In genomic region chrX:47191331-47191730, GRCh38 we compare ENCODE assay signal across 8 cellular contexts. TPM values are rescaled to one million over a fixed set of nuclear protein-coding genes. Genes with fewer than 3 reads are reported as not detected.
DNase-seq lines count a peak whose midpoint lies in the region; ATAC-seq, FAIRE-seq and TF ChIP-seq lines count a peak whose summit lies in the region.

No MANE protein-coding gene starts in this region.

- H3K9me3 ChIP-seq in A549, result no peaks in the 10 kb centered on the region
- H3K9me3 ChIP-seq in HEK293 (ENCODE audit: control insufficient read depth, insufficient read depth, low read depth, low read length), result no peaks in the 10 kb centered on the region
- no peaks in the 10 kb centered on the region for H3K9me3 ChIP-seq in ascending aorta

- TF ChIP-seq POLR2A in A549 (IDR thresholded peaks at IDR 0.05; ENCODE audit: low read length), result no peak

- POLR2A ChIA-PET in A549 (lab: Yijun Ruan, JAX) (interaction anchor here (1.0 to 1.4 kb wide), 3 partner anchors 27 to 291 kb away, joined by 4 to 6 read pairs (median 4); partner anchors contain the start of gene CDK16), HEK293 (lab: Yijun Ruan, JAX) (interaction anchor here (0.7 to 2.4 kb wide), 8 partner anchors 11 to 459 kb away, joined by 3 to 26 read pairs (median 4); partner anchors contain the start of genes ELK1, NDUFB11 and RBM10)

- intact Hi-C loops in ascending aorta (cut with DNase I) (loop anchor here (2.0 to 10.0 kb wide), 5 partner anchors 41 to 463 kb away; partner anchors contain the start of genes ELK1, NDUFB11, RBM10 and USP11), left colon (cut with DNase I, micrococcal nuclease) (loop anchor here in 1 of 2 donors (5.0 kb wide), 2 partner anchors 191 to 331 kb away; no protein-coding TSS in a partner anchor)

- DNase-seq in A549 (ENCODE audit: low read depth in 1 of 2, low spot score in 1 of 2) (no peak), SK-N-DZ (ENCODE audit: low spot score) (peak; percentile 11), ascending aorta (ENCODE audit: low spot score in 2 of 2) (no peak), left colon (peak; percentile 53 to 55), ureter (ENCODE audit: low spot score) (no peak)
- peak; percentile 17 for DNase-seq in stimulated activated CD8-positive, alpha-beta memory T cell treated with anti-CD3 and anti-CD28 coated beads, Interleukin-12 subunit alpha, Interleukin-12 subunit beta, amount 100 ng/mL, for 24 hours (ENCODE audit: extremely low read depth)

- TF ChIP-seq EP300 in A549 (IDR thresholded peaks at IDR 0.05), result no peak

- peaks cover 3 to 26% of the 10 kb centered on the region in 2 experiments; a peak in 2 of 3 replicates for H3K36me3 ChIP-seq in HEK293 (ENCODE audit: control insufficient read depth in 2 of 2, insufficient read depth in 1 of 2, low read length in 2 of 2)
- H3K36me3 ChIP-seq in ascending aorta, result no peaks in the 10 kb centered on the region

- H3K27me3 ChIP-seq in ascending aorta, result no peaks in the 10 kb centered on the region

- ATAC-seq in A549 (peak; percentile 10 to 14; a peak in 3 of 6 replicates), left colon (peak; percentile 14), HG02798 (IDR thresholded peaks at IDR 0.05; ENCODE audit: poor library complexity, unreplicated experiment) (no peak)

- CTCF ChIA-PET in A549 (lab: Yijun Ruan, JAX), result interaction anchor here (0.6 to 3.0 kb wide), 6 partner anchors 9 to 453 kb away, joined by 3 to 16 read pairs (median 4); no protein-coding TSS in a partner anchor
- CTCF ChIA-PET in HEK293 (lab: Yijun Ruan, JAX), result interaction anchor here (0.6 to 2.1 kb wide), 5 partner anchors 180 to 556 kb away, joined by 3 to 11 read pairs (median 5); no protein-coding TSS in a partner anchor

- H3K27ac ChIP-seq in A549, result peak overlapping the region; percentile 83 to 89
- no peak overlapping the region; the same call in 1 of the 2 replicates for H3K27ac ChIP-seq in HEK293 (ENCODE audit: extremely low read depth, low read depth, low read length)
- H3K27ac ChIP-seq in ascending aorta, result no peak overlapping the region

- peak overlapping the region; percentile 86 for H3K4me2 ChIP-seq in A549

- no peak for TF ChIP-seq RAD21 in A549 (conservative IDR thresholded peaks at IDR 0.05 in 1 of 2, IDR thresholded peaks at IDR 0.05 in 1 of 2)

- WGBS in A549 (ENCODE audit: missing lambda C conversion rate), result 20% methylated on average over 24 of the region's 26 CpGs

- H3K4me3 ChIP-seq in A549 (peak overlapping the region; percentile 84), HEK293 (ENCODE audit: low read depth, low read length) (peak overlapping the region; percentile 49), ascending aorta (peak overlapping the region; percentile 53 to 61)

- FAIRE-seq in A549 (lab: Jason Lieb, UNC), result no peak

- TF ChIP-seq CTCF in A549 (IDR thresholded peaks at IDR 0.05), result no peak
- TF ChIP-seq CTCF in HEK293 (tag by site-specific recombination; IDR thresholded peaks at IDR 0.05), result no peak
- no peak for TF ChIP-seq CTCF in ascending aorta (IDR thresholded peaks at IDR 0.05)

- peaks cover 19% of the 10 kb centered on the region for H3K4me1 ChIP-seq in A549
- peaks cover 10% of the 10 kb centered on the region; the same call in 1 of the 2 replicates for H3K4me1 ChIP-seq in HEK293 (ENCODE audit: control insufficient read depth, insufficient read depth, low read length)
- H3K4me1 ChIP-seq in ascending aorta, result peaks cover 9 to 19% of the 10 kb centered on the region in 2 donors

TF ChIP-seq in A549, 52 proteins besides CTCF, POLR2A, EP300 and RAD21 (continues in another document):
- no peak for TF ChIP-seq RCOR1 (IDR thresholded peaks at IDR 0.05; ENCODE audit: low read depth, low read length)
- TF ChIP-seq HMGXB4 (CRISPR knock-in tag; IDR thresholded peaks at IDR 0.05; ENCODE audit: borderline replicate concordance), result no peak
- no peak for TF ChIP-seq RARB (CRISPR knock-in tag; IDR thresholded peaks at IDR 0.05)
- TF ChIP-seq HEYL (CRISPR knock-in tag; IDR thresholded peaks at IDR 0.05), result no peak

TF ChIP-seq in HEK293, 187 proteins besides CTCF, POLR2A, EP300 and RAD21 (continues in another document):
- TF ChIP-seq SP3 (tag by site-specific recombination; IDR thresholded peaks at IDR 0.05) (peak; percentile 49), ZXDB (tag by site-specific recombination; IDR thresholded peaks at IDR 0.05) (0 out of 2 replicates have a peak, but pooled peaks have one; percentile 11), SP2 (tag by site-specific recombination; IDR thresholded peaks at IDR 0.05) (peak; percentile 48), ZNF132 (tag by site-specific recombination; IDR thresholded peaks at IDR 0.05; ENCODE audit: borderline replicate concordance) (no peak), ZNF274 (IDR thresholded peaks at IDR 0.05; ENCODE audit: low read length) (no peak), ZNF274 (tag by site-specific recombination; IDR thresholded peaks at IDR 0.05; ENCODE audit: borderline replicate concordance) (no peak), MYNN (tag by site-specific recombination; IDR thresholded peaks at IDR 0.05; ENCODE audit: borderline replicate concordance) (no peak), ZNF561 (tag by site-specific recombination; IDR thresholded peaks at IDR 0.05; ENCODE audit: borderline replicate concordance) (no peak), ZNF24 (tag by site-specific recombination; IDR thresholded peaks at IDR 0.05) (no peak), PRDM6 (tag by site-specific recombination; IDR thresholded peaks at IDR 0.05) (no peak), MEIS1 (CRISPR knock-in tag; IDR thresholded peaks at IDR 0.05; ENCODE audit: borderline replicate concordance) (no peak)

RNA-seq across cellular contexts. Expression of gene UBA1, which starts 2.3 kb away (rescaled TPM):
- polyA plus RNA-seq in A549 (2011; rRNA removed), result 160 and 192 TPM in 2 replicates
- polyA plus RNA-seq in A549 (2012; cell fraction: cytosol; rRNA removed), result 266 and 294 TPM in 2 replicates
- 588 and 645 TPM in 2 replicates for polyA plus RNA-seq in A549 (2012; cell fraction: nucleus; rRNA removed)
- polyA plus RNA-seq in A549 (2017; fragmentation: RNase III; extraction: RNeasy Plus Mini Kit Qiagen cat#74134 plus additional on column Dnase treatment), result 188 to 196 TPM (median 192 TPM) in 3 replicates
- 293 and 297 TPM in 2 replicates for polyA minus RNA-seq in A549 (2011; rRNA and poly(A)+ RNA removed)
- 199 and 202 TPM in 2 replicates for polyA plus RNA-seq in SK-N-DZ (2014; cell fraction: cytosol; rRNA removed)
- 118 and 153 TPM in 2 replicates for polyA plus RNA-seq in SK-N-DZ (2014; cell fraction: nucleus; rRNA removed)
- total RNA-seq in ascending aorta, result 162 TPM
- total RNA-seq in left colon, result 100 to 1,000 TPM; 217 to 220 TPM
- total RNA-seq in ureter, result 193 TPM

RNA-seq across cellular contexts. Expression of gene CDK16, which starts 27.1 kb away (rescaled TPM):
- polyA plus RNA-seq in A549 (2011; rRNA removed) (111 and 121 TPM in 2 replicates), A549 (2017; fragmentation: RNase III; extraction: RNeasy Plus Mini Kit Qiagen cat#74134 plus additional on column Dnase treatment) (101 to 115 TPM (median 105 TPM) in 3 replicates)
- polyA plus RNA-seq in A549 (2012; cell fraction: cytosol; rRNA removed), result 141 and 147 TPM in 2 replicates
- 280 and 320 TPM in 2 replicates for polyA plus RNA-seq in A549 (2012; cell fraction: nucleus; rRNA removed)
- 268 and 280 TPM in 2 replicates for polyA minus RNA-seq in A549 (2011; rRNA and poly(A)+ RNA removed)
- polyA plus RNA-seq in SK-N-DZ (2014; cell fraction: cytosol; rRNA removed), result 80.1 and 95.4 TPM in 2 replicates
- 186 and 231 TPM in 2 replicates for polyA plus RNA-seq in SK-N-DZ (2014; cell fraction: nucleus; rRNA removed)
- total RNA-seq in ascending aorta (87.4 TPM), left colon (100 to 1,000 TPM in 1 of 2 donors, 10 to 100 TPM in 1; 97.5 to 133 TPM), ureter (85.4 TPM)

RNA-seq across cellular contexts. Expression of gene USP11, which starts 41.5 kb away (rescaled TPM):
- 35.6 and 36.6 TPM in 2 replicates for polyA plus RNA-seq in A549 (2011; rRNA removed)
- 22.2 and 25.4 TPM in 2 replicates for polyA plus RNA-seq in A549 (2012; cell fraction: cytosol; rRNA removed)
- 74.3 and 83.3 TPM in 2 replicates for polyA plus RNA-seq in A549 (2012; cell fraction: nucleus; rRNA removed)
- polyA plus RNA-seq in A549 (2017; fragmentation: RNase III; extraction: RNeasy Plus Mini Kit Qiagen cat#74134 plus additional on column Dnase treatment), result 43.5 to 53.3 TPM (median 50.0 TPM) in 3 replicates
- polyA minus RNA-seq in A549 (2011; rRNA and poly(A)+ RNA removed), result 122 and 133 TPM in 2 replicates
- polyA plus RNA-seq in SK-N-DZ (2014; cell fraction: cytosol; rRNA removed), result 75.5 and 78.1 TPM in 2 replicates
- polyA plus RNA-seq in SK-N-DZ (2014; cell fraction: nucleus; rRNA removed), result 106 and 131 TPM in 2 replicates
- total RNA-seq in ascending aorta, result 104 TPM
- total RNA-seq in left colon, result 10 to 100 TPM; 18.3 to 22.5 TPM
- total RNA-seq in ureter, result 108 TPM

RNA-seq across cellular contexts. Expression of gene RBM10, which starts 46.3 kb away (rescaled TPM):
- polyA plus RNA-seq in A549 (2011; rRNA removed), result 16.4 and 21.1 TPM in 2 replicates
- 44.2 and 54.6 TPM in 2 replicates for polyA plus RNA-seq in A549 (2012; cell fraction: cytosol; rRNA removed)
- polyA plus RNA-seq in A549 (2012; cell fraction: nucleus; rRNA removed), result 78.7 and 100 TPM in 2 replicates
- 29.8 to 35.2 TPM (median 33.0 TPM) in 3 replicates for polyA plus RNA-seq in A549 (2017; fragmentation: RNase III; extraction: RNeasy Plus Mini Kit Qiagen cat#74134 plus additional on column Dnase treatment)
- 24.2 and 34.9 TPM in 2 replicates for polyA minus RNA-seq in A549 (2011; rRNA and poly(A)+ RNA removed)
- 60.0 and 60.5 TPM in 2 replicates for polyA plus RNA-seq in SK-N-DZ (2014; cell fraction: cytosol; rRNA removed)
- polyA plus RNA-seq in SK-N-DZ (2014; cell fraction: nucleus; rRNA removed), result 54.2 and 64.8 TPM in 2 replicates
- total RNA-seq in ascending aorta, result 52.4 TPM
- 10 to 100 TPM; 30.6 to 35.7 TPM for total RNA-seq in left colon
- 38.5 TPM for total RNA-seq in ureter

RNA-seq across cellular contexts. Expression of gene NDUFB11, which starts 46.8 kb away (rescaled TPM):
- polyA plus RNA-seq in A549 (2011; rRNA removed), result 84.5 and 101 TPM in 2 replicates
- polyA plus RNA-seq in A549 (2012; cell fraction: cytosol; rRNA removed), result 174 and 203 TPM in 2 replicates
- polyA plus RNA-seq in A549 (2012; cell fraction: nucleus; rRNA removed), result 101 and 116 TPM in 2 replicates
- polyA plus RNA-seq in A549 (2017; fragmentation: RNase III; extraction: RNeasy Plus Mini Kit Qiagen cat#74134 plus additional on column Dnase treatment), result 139 to 147 TPM (median 145 TPM) in 3 replicates
- 77.5 and 105 TPM in 2 replicates for polyA minus RNA-seq in A549 (2011; rRNA and poly(A)+ RNA removed)
- polyA plus RNA-seq in SK-N-DZ (2014; cell fraction: cytosol; rRNA removed), result 144 and 154 TPM in 2 replicates
- 87.7 and 101 TPM in 2 replicates for polyA plus RNA-seq in SK-N-DZ (2014; cell fraction: nucleus; rRNA removed)
- total RNA-seq in ascending aorta, result 122 TPM
- total RNA-seq in left colon, result 10 to 100 TPM; 75.9 to 83.0 TPM
- 77.2 TPM for total RNA-seq in ureter

Comparison
In these comparisons a context has a peak if more than half of its experiments do, and no peak if none do; other contexts are left out.
1. DNase-seq: peak in SK-N-DZ (single experiment), left colon (2 of 2) and stimulated activated CD8-positive, alpha-beta memory T cell treated with anti-CD3 and anti-CD28 coated beads, Interleukin-12 subunit alpha, Interleukin-12 subunit beta, amount 100 ng/mL, for 24 hours (single experiment); none in A549 (0 of 2), ascending aorta (0 of 2) and ureter (single experiment).
2. H3K27ac ChIP-seq: peak in A549 (2 of 2); none in HEK293 (single experiment) and ascending aorta (0 of 2).
3. Peak in every context shown above with its lines, with median percentiles within 50 percentile points of each other: H3K4me3 ChIP-seq.